8 cellular contexts compared by ENCODE assay signal in genomic region chr3:100087203-100087602, GRCh38. TPM values are rescaled to one million over a fixed set of nuclear protein-coding genes. Genes with fewer than 3 reads are reported as not detected.
A peak's percentile ranks its signal among the peaks of the same experiment; 100 is the strongest.
DNase-seq lines count a peak whose midpoint lies in the region; ATAC-seq and TF ChIP-seq lines count a peak whose summit lies in the region.

No MANE protein-coding gene starts in this region.

- ATAC-seq in GM18861 (IDR thresholded peaks at IDR 0.05; ENCODE audit: unreplicated experiment), result peak; percentile 91
- peak; percentile 84 for ATAC-seq in HG02610 (IDR thresholded peaks at IDR 0.05; ENCODE audit: unreplicated experiment)
- peak; percentile 27 for ATAC-seq in naive thymus-derived CD4-positive, alpha-beta T cell

- DNase-seq in SW480 (ENCODE audit: low spot score) (peak; percentile 4), CD1c-positive myeloid dendritic cell (ENCODE audit: extremely low spot score) (no peak), immature natural killer cell (no peak), thyroid gland (no peak), NCI-H1694 treated with DMSO at 0.1 percent for 48 hours (lab: John Stamatoyannopoulos, UW) (no peak)
- no peak for DNase-seq in naive thymus-derived CD4-positive, alpha-beta T cell

- CTCF ChIA-PET in naive thymus-derived CD4-positive, alpha-beta T cell (lab: Charles Lee), result no interaction called here

- intact Hi-C loops in naive thymus-derived CD4-positive, alpha-beta T cell (cut with micrococcal nuclease), result loop anchor here in 1 of 2 donors (1.0 to 5.0 kb wide), 2 partner anchors 15 to 125 kb away; no protein-coding TSS in a partner anchor
- intact Hi-C loops in thyroid gland (cut with DNase I), result no loop called here

- H3K9me3 Mint-ChIP-seq in naive thymus-derived CD4-positive, alpha-beta T cell, result no peaks in the 10 kb centered on the region
- no peaks in the 10 kb centered on the region for H3K9me3 Mint-ChIP-seq in immature natural killer cell

- no peak for TF ChIP-seq POLR2A in thyroid gland (IDR thresholded peaks at IDR 0.05)

- no peak overlapping the region for H3K4me3 Mint-ChIP-seq in naive thymus-derived CD4-positive, alpha-beta T cell
- H3K4me3 Mint-ChIP-seq in immature natural killer cell, result peak overlapping the region in 1 of 5 donors; percentile 0

- peak in 2 of 6 experiments; percentile 11 to 29 for TF ChIP-seq CTCF in thyroid gland (IDR thresholded peaks at IDR 0.05)

- peaks cover 0 to 49% (median 0%) of the 10 kb centered on the region in 7 donors for H3K4me1 Mint-ChIP-seq in naive thymus-derived CD4-positive, alpha-beta T cell
- peaks cover 6 to 11% of the 10 kb centered on the region in 2 donors for H3K4me1 Mint-ChIP-seq in immature natural killer cell

- H3K9me3 ChIP-seq in naive thymus-derived CD4-positive, alpha-beta T cell (ENCODE audit: control insufficient read depth in 2 of 3, low read length in 3 of 3), result no peaks in the 10 kb centered on the region
- H3K9me3 ChIP-seq in thyroid gland, result no peaks in the 10 kb centered on the region

- H3K36me3 Mint-ChIP-seq in naive thymus-derived CD4-positive, alpha-beta T cell, result peaks cover 0 to 15% (median 7%) of the 10 kb centered on the region in 5 donors
- no peaks in the 10 kb centered on the region for H3K36me3 Mint-ChIP-seq in immature natural killer cell

- POLR2A ChIA-PET in naive thymus-derived CD4-positive, alpha-beta T cell (lab: Charles Lee), result no interaction called here

- peak overlapping the region in 1 of 9 donors; percentile 54 for H3K27ac Mint-ChIP-seq in naive thymus-derived CD4-positive, alpha-beta T cell
- peak overlapping the region in 2 of 6 donors; percentile 22 to 46 for H3K27ac Mint-ChIP-seq in immature natural killer cell

- H3K27me3 Mint-ChIP-seq in naive thymus-derived CD4-positive, alpha-beta T cell, result peaks cover 0 to 3% (median 0%) of the 10 kb centered on the region in 5 donors
- peaks cover 0 to 2% (median 2%) of the 10 kb centered on the region in 3 donors for H3K27me3 Mint-ChIP-seq in immature natural killer cell (ENCODE audit: low read depth in 3 of 3)

- H3K27me3 ChIP-seq in naive thymus-derived CD4-positive, alpha-beta T cell (ENCODE audit: control insufficient read depth in 2 of 2, insufficient read depth in 2 of 2, low read length in 2 of 2), result no peaks in the 10 kb centered on the region
- no peaks in the 10 kb centered on the region for H3K27me3 ChIP-seq in thyroid gland

- no peak overlapping the region for H3K27ac ChIP-seq in naive thymus-derived CD4-positive, alpha-beta T cell (ENCODE audit: low read depth, low read length)
- H3K27ac ChIP-seq in thyroid gland, result no peak overlapping the region

- no peaks in the 10 kb centered on the region for H3K36me3 ChIP-seq in naive thymus-derived CD4-positive, alpha-beta T cell (ENCODE audit: control insufficient read depth in 2 of 3, insufficient read depth in 3 of 3, low read length in 3 of 3)
- H3K36me3 ChIP-seq in thyroid gland, result no peaks in the 10 kb centered on the region

- no peaks in the 10 kb centered on the region for H3K4me1 ChIP-seq in naive thymus-derived CD4-positive, alpha-beta T cell (ENCODE audit: control insufficient read depth in 2 of 2, insufficient read depth in 2 of 2, low read length in 2 of 2)
- H3K4me1 ChIP-seq in thyroid gland, result peaks cover 3 to 11% of the 10 kb centered on the region in 2 donors

- H3K4me3 ChIP-seq in naive thymus-derived CD4-positive, alpha-beta T cell (ENCODE audit: low read length), result no peak overlapping the region
- no peak overlapping the region for H3K4me3 ChIP-seq in thyroid gland (replicated peaks in 1 of 3)

RNA-seq across cellular contexts. Expression of gene FILIP1L, which starts 27.1 kb away (rescaled TPM):
- total RNA-seq in naive thymus-derived CD4-positive, alpha-beta T cell, result 1 to 10 TPM in 1 of 5 experiments, under 1 TPM in 3, not detected in 1; 0.13 to 6.7 (median 0.30) TPM
- under 1 TPM in 1 of 2 donors, not detected in 1; 0.39 TPM for polyA plus RNA-seq in naive thymus-derived CD4-positive, alpha-beta T cell
- under 1 TPM in 1 of 3 donors, not detected in 2; 0.09 TPM for polyA plus RNA-seq in immature natural killer cell
- 10 to 100 TPM in 3 of 4 donors, 1 to 10 TPM in 1; 4.4 to 17.7 (median 13.2) TPM for total RNA-seq in thyroid gland

Comparison
In these comparisons a context has a peak if more than half of its experiments do, and no peak if none do; other contexts are left out.
1. ATAC-seq: peak in every context shown above with its lines; median percentile 91 in GM18861; 84 in HG02610; 27 in naive thymus-derived CD4-positive, alpha-beta T cell.